In the genomic region with DNA sequence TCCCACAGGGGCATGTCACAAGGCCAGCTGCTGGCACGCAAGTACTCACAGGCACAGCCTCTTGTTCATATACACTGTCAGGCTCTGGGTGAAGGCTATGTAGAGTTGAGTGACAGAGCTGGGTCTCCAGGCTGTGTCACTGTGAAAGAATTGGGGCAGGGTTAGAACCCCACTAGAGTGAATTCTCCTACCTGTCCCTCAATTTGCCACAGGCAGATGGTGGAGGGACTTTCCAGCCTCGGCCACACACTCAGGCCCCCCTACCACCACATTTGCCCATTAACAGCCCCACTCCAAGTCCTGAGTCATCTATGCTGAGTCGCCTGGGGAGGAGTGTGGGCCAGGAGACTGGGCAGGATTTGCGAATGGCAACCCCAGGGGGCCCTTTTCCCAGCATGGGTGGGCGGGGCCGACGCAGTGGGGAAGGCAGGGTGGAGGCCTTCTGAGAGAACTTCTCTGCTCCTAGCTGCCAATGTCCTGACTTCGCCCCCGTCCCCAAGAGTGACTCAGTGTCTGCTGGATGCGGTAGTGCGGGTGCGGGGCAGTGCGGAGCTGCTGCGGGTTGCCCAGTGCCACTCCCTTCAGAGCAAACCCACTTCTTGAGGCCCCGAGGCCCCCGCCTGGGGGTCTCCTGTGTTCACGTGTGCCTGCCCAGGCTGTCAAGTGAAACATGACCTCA, we compare ENCODE assay signal across 9 cellular contexts. TPM values are rescaled to one million over a fixed set of nuclear protein-coding genes. Genes with fewer than 3 reads are reported as not detected.
A peak's percentile ranks its signal among the peaks of the same experiment; 100 is the strongest.
DNase-seq lines count a peak whose midpoint lies in the region; ATAC-seq, FAIRE-seq and TF ChIP-seq lines count a peak whose summit lies in the region.
"Had no signal": no experiment of that assay in that cellular context is flagged by ENCODE, and none has a peak within 500 bp of the region (broad histone marks: within the 10 kb centered on the region; RNA-seq: fewer than 3 reads in every experiment).

No MANE protein-coding gene starts in this region.

- WGBS in HepG2 (ENCODE audit: low lambda C conversion rate) = 18% methylated on average over 3 of the region's 17 CpGs
- WGBS in right lobe of liver (ENCODE audit: insufficient coverage, low coverage, low lambda C conversion rate, missing lambda C conversion rate) = 10% methylated on average over 2 of the region's 17 CpGs

- H3K4me2 ChIP-seq in HepG2 (ENCODE audit: low read depth, low read length) (peak overlapping the region; percentile 99), parathyroid adenoma (ENCODE audit: low read length) (peak overlapping the region; percentile 80)

- H3K79me2 ChIP-seq in HepG2 (ENCODE audit: insufficient read depth, low read length) (no peaks in the 10 kb centered on the region), parathyroid adenoma (no peaks in the 10 kb centered on the region)

- peak overlapping the region in 1 of 3 experiments; percentile 73; a peak in 2 of 6 replicates for H3K4me3 ChIP-seq in HepG2 (replicated peaks in 1 of 3; ENCODE audit: insufficient read depth in 1 of 3, low read depth in 2 of 3, low read length in 3 of 3)
- H3K4me3 ChIP-seq in right lobe of liver = no peak overlapping the region
- H3K4me3 ChIP-seq in epithelial cell of proximal tubule (ENCODE audit: low read depth, low read length) = no peak overlapping the region
- no peak overlapping the region for H3K4me3 ChIP-seq in parathyroid adenoma (ENCODE audit: low read depth, low read length)

- H3K27me3 ChIP-seq in HepG2 (ENCODE audit: control insufficient read depth in 1 of 2, insufficient read depth in 2 of 2, low read length in 2 of 2) (peaks cover 0 to 11% of the 10 kb centered on the region in 2 experiments; a peak in 2 of 5 replicates), right lobe of liver (no peaks in the 10 kb centered on the region), parathyroid adenoma (ENCODE audit: control insufficient read depth, insufficient read depth, low read length) (no peaks in the 10 kb centered on the region)

- no TSS peak for BruUV-seq in HepG2 (replicated peaks; lab: Mats Ljungman, UMichigan)

- TF ChIP-seq EP300 in HepG2 (IDR thresholded peaks at IDR 0.05; ENCODE audit: low read depth in 2 of 2, low read length in 2 of 2) (no peak), HepG2 (CRISPR knock-in tag; IDR thresholded peaks at IDR 0.05; ENCODE audit: borderline replicate concordance) (no peak)

- no peak for FAIRE-seq in HepG2 (lab: Jason Lieb, UNC)
- FAIRE-seq: endometrium had no signal

- H3K9ac ChIP-seq in HepG2 (ENCODE audit: insufficient read depth, low read depth, low read length) = no peak overlapping the region
- no peak overlapping the region for H3K9ac ChIP-seq in parathyroid adenoma

- POLR2A ChIA-PET in HepG2 (lab: Yijun Ruan, JAX) = interaction anchor here (1.2 to 9.5 kb wide), 5 partner anchors 11 to 108 kb away, joined by 3 to 132 read pairs (median 4); no protein-coding TSS in a partner anchor

- TF ChIP-seq POLR2A in HepG2 (IDR thresholded peaks at IDR 0.05; ENCODE audit: insufficient read depth in 1 of 2, low read depth in 2 of 2, low read length in 2 of 2) (no peak), right lobe of liver (IDR thresholded peaks at IDR 0.05) (no peak)

- no peaks in the 10 kb centered on the region for H4K20me1 ChIP-seq in HepG2 (ENCODE audit: insufficient read depth, low read length)

- H3K27ac ChIP-seq in HepG2 (ENCODE audit: extremely low read length, insufficient read depth, low read length) (no peak overlapping the region), right lobe of liver (no peak overlapping the region), parathyroid adenoma (no peak overlapping the region)

- H3K9me3 ChIP-seq in HepG2 (ENCODE audit: low read length) = no peaks in the 10 kb centered on the region
- H3K9me3 ChIP-seq in right lobe of liver = no peaks in the 10 kb centered on the region
- no peaks in the 10 kb centered on the region for H3K9me3 ChIP-seq in parathyroid adenoma (ENCODE audit: control insufficient read depth, low read length)

- CTCF ChIA-PET in HepG2 (lab: Yijun Ruan, JAX; ENCODE audit: low intra/inter-chr PET ratio, low total read pairs) = no interaction called here

- H2AFZ ChIP-seq in HepG2 (ENCODE audit: low read length) (no peak overlapping the region), parathyroid adenoma (no peak overlapping the region)

- intact Hi-C loops in HepG2 (cut with micrococcal nuclease; ENCODE audit: unreplicated experiment) = loop anchor here (5.0 to 10.0 kb wide), 3 partner anchors 38 to 310 kb away; a partner anchor contains a TSS
- intact Hi-C loops in right lobe of liver (cut with DNase I) = no loop called here

- in situ Hi-C loops in HepG2 (cut with HindIII; ENCODE audit: extremely low pct_ligation_motif_present, low pct_unique_long_range_greater_than_20kb) = no loop called here

- DNase-seq in HepG2 (ENCODE audit: low spot score) (no peak), right lobe of liver (no peak), NCI-H82 treated with DMSO at 0.1 percent for 48 hours (lab: John Stamatoyannopoulos, UW; ENCODE audit: unreplicated experiment) (peak; percentile 30), epithelial cell of proximal tubule (ENCODE audit: low read depth) (peak; percentile 45), NCI-H1092 treated with DMSO at 0.1 percent for 48 hours (lab: John Stamatoyannopoulos, UW) (no peak)

- H3K4me1 ChIP-seq in HepG2 (ENCODE audit: insufficient read depth, low read length) = peaks cover 91% of the 10 kb centered on the region
- H3K4me1 ChIP-seq in right lobe of liver = peaks cover 0 to 19% (median 8%) of the 10 kb centered on the region in 4 donors
- peaks cover 15% of the 10 kb centered on the region for H3K4me1 ChIP-seq in parathyroid adenoma

- no peak for TF ChIP-seq CTCF in HepG2 (CRISPR knock-in tag; IDR thresholded peaks at IDR 0.05)
- TF ChIP-seq CTCF in right lobe of liver (IDR thresholded peaks at IDR 0.05) = no peak
- TF ChIP-seq CTCF in epithelial cell of proximal tubule (conservative IDR thresholded peaks at IDR 0.05; ENCODE audit: low read depth, low read length) = no peak
- TF ChIP-seq CTCF in parathyroid adenoma (IDR thresholded peaks at IDR 0.05) = no peak

- ATAC-seq in HepG2 = no peak
- ATAC-seq in right lobe of liver = no peak
- no peak for ATAC-seq in GM19023 (IDR thresholded peaks at IDR 0.05; ENCODE audit: unreplicated experiment)
- ATAC-seq in HG02763 (IDR thresholded peaks at IDR 0.05; ENCODE audit: unreplicated experiment) = no peak

- no peaks in the 10 kb centered on the region for H3K36me3 ChIP-seq in HepG2 (replicated peaks in 1 of 2; ENCODE audit: control insufficient read depth in 1 of 2, insufficient read depth in 2 of 2, low read length in 2 of 2)
- no peaks in the 10 kb centered on the region for H3K36me3 ChIP-seq in right lobe of liver
- no peaks in the 10 kb centered on the region for H3K36me3 ChIP-seq in parathyroid adenoma (ENCODE audit: control insufficient read depth, insufficient read depth, low read length)

- TF ChIP-seq RAD21 in HepG2 (CRISPR knock-in tag; IDR thresholded peaks at IDR 0.05) = no peak

TF ChIP-seq in HepG2, 621 proteins besides CTCF, POLR2A, EP300 and RAD21 (continues in another document):
- TF ChIP-seq MTA3 (CRISPR knock-in tag; IDR thresholded peaks at IDR 0.05) (no peak), FOSL2 (CRISPR knock-in tag; IDR thresholded peaks at IDR 0.05) (no peak; the same call in 1 of the 2 replicates), MAZ (IDR thresholded peaks at IDR 0.05; ENCODE audit: borderline replicate concordance, low read depth, low read length) (no peak), MAZ (CRISPR knock-in tag; IDR thresholded peaks at IDR 0.05; ENCODE audit: low read depth) (0 out of 2 replicates have a peak, but pooled peaks have one; percentile 20), HNRNPLL (IDR thresholded peaks at IDR 0.05; ENCODE audit: low read depth, low read length, poor library complexity, severe bottlenecking) (peak; percentile 10), ZNF253 (CRISPR knock-in tag; IDR thresholded peaks at IDR 0.05; ENCODE audit: borderline replicate concordance) (no peak), WIZ (CRISPR knock-in tag; IDR thresholded peaks at IDR 0.05) (no peak), KMT2B (CRISPR knock-in tag; IDR thresholded peaks at IDR 0.05) (no peak)

RNA-seq across cellular contexts. Expression of a gene that starts 50.3 kb away (rescaled TPM):
- total RNA-seq in HepG2 (2016; rRNA removed; fragmentation: Illumina TruSeq; extraction: Trizol) (not detected in 2 replicates), right lobe of liver (under 1 TPM in 3 of 6 experiments, not detected in 3; 0.04 to 0.07 (median 0.07) TPM), epithelial cell of proximal tubule (not detected in 2 replicates)
- total RNA-seq in HepG2 (2016; cell fraction: cytosol; rRNA removed; fragmentation: Illumina TruSeq; extraction: Trizol; ENCODE audit: low read depth) = not detected in 2 replicates
- not detected in 2 replicates for total RNA-seq in HepG2 (2016; cell fraction: insoluble cytoplasmic fraction; rRNA removed; fragmentation: Illumina TruSeq; extraction: Trizol)
- total RNA-seq in HepG2 (2016; cell fraction: membrane; rRNA removed; fragmentation: Illumina TruSeq; extraction: Trizol) = not detected in 2 replicates
- 0.09 TPM in 1 of 2 replicates, not detected in the other for total RNA-seq in HepG2 (2016; cell fraction: nucleus; rRNA removed; fragmentation: Illumina TruSeq; extraction: Trizol)
- 0.07 and 0.13 TPM in 2 replicates for polyA plus RNA-seq in HepG2 (2011; rRNA removed)
- 0.04 and 0.06 TPM in 2 replicates for polyA plus RNA-seq in HepG2 (2011; cell fraction: cytosol; rRNA removed)
- 0.16 and 0.32 TPM in 2 replicates for polyA plus RNA-seq in HepG2 (2011; cell fraction: nucleus; rRNA removed)
- 0.07 and 0.13 TPM in 2 replicates for polyA plus RNA-seq in HepG2 (2012)
- polyA plus RNA-seq in HepG2 (2016; cell fraction: cytosol; fragmentation: Illumina TruSeq; extraction: Trizol; ENCODE audit: low read depth) = not detected in 2 replicates
- not detected in 2 replicates for polyA plus RNA-seq in HepG2 (2016; cell fraction: insoluble cytoplasmic fraction; fragmentation: Illumina TruSeq; extraction: Trizol; ENCODE audit: low read depth)
- polyA plus RNA-seq in HepG2 (2016; cell fraction: membrane; fragmentation: Illumina TruSeq; extraction: Trizol; ENCODE audit: low read depth) = not detected in 2 replicates
- polyA plus RNA-seq in HepG2 (2016; cell fraction: nucleus; fragmentation: Illumina TruSeq; extraction: Trizol; ENCODE audit: insufficient read depth, low read depth) = 0.10 TPM in 1 of 2 replicates, not detected in the other
- polyA minus RNA-seq in HepG2 (2011; rRNA and poly(A)+ RNA removed; ENCODE audit: low replicate concordance) = 0.10 TPM in 1 of 2 replicates, not detected in the other
- not detected in 2 replicates for polyA minus RNA-seq in HepG2 (2011; cell fraction: cytosol; rRNA and poly(A)+ RNA removed)
- polyA minus RNA-seq in HepG2 (2011; cell fraction: nucleus; rRNA and poly(A)+ RNA removed) = 0.12 TPM in 1 of 2 replicates, not detected in the other

Comparison
In these comparisons a context has a peak if more than half of its experiments do, and no peak if none do; other contexts are left out.
1. DNase-seq: peak in NCI-H82 treated with DMSO at 0.1 percent for 48 hours (single experiment) and epithelial cell of proximal tubule (single experiment); none in HepG2 (single experiment), right lobe of liver (0 of 3) and NCI-H1092 treated with DMSO at 0.1 percent for 48 hours (single experiment).